ENCODE assay signal across 11 cellular contexts in the genomic region with DNA sequence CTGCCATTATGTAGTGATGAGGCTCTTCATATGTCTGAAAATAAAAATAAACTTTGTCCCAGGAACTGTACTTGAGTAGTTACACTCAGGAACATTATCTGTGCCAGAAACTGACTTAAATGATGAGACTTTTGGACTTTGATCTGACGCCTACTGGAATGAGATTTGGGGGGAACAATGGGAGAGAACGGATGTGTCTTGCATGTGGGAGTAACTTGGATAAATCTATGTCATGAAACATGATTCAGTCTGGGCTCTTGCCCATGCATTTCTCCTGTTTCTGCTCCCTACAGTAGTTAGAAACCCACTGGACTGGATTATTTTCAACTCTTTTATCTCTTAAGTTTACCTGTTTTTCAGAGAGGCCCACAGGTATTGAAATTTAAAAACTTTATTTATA.
"Had no signal": no experiment of that assay in that cellular context is flagged by ENCODE, and none has a peak within 500 bp of the region (broad histone marks: within the 10 kb centered on the region; RNA-seq: fewer than 3 reads in every experiment).

No MANE protein-coding gene starts in this region.

- H3K9me3 ChIP-seq: ovary, thyroid gland had no signal

- H3K36me3 ChIP-seq: ovary, thyroid gland had no signal

- ATAC-seq: activated CD4-positive, CD25-positive, alpha-beta regulatory T cell treated with anti-CD3 and anti-CD28 coated beads, Interleukin-2, amount 50 U/mL, for 24 hours; natural killer cell had no signal

- H3K79me2 ChIP-seq: hepatocyte had no signal

- DNase-seq: activated effector memory CD4-positive, alpha-beta T cell treated with anti-CD3 and anti-CD28 coated beads, Interleukin-2, amount 50 U/mL, for 16 hours; activated T-cell treated with anti-CD3 and anti-CD28 coated beads, Interleukin-2, amount 50 U/mL, for 1 hour; natural killer cell; ovary; retina; SW 1271; thyroid gland had no signal

- H2AFZ ChIP-seq: hepatocyte had no signal

- H3K4me3 ChIP-seq: hepatocyte, lung, ovary, smooth muscle cell, thyroid gland had no signal

- H3K27me3 ChIP-seq: hepatocyte, ovary, thyroid gland had no signal

- H3K27ac ChIP-seq: hepatocyte, ovary, thyroid gland had no signal

- H3K4me2 ChIP-seq: hepatocyte, smooth muscle cell had no signal
